In the genomic region with DNA sequence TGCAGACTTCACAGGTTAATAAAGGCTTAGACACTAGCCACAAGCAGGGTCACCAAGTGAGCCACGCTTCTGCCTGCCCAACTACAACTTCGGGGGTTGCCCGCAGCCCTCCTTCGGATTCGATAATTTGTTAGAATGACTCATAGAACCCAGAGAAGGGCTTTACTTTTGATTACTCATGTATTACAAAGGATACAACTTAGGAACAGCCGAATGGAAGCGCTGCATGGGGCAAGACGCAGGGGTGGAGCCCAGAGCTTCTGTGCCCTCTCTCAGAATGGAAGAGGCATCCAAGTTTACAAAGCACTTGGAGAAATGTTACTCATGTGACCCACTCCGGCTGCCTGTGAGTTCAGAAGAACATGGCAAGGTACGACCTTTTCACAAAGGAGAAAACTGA, we compare ENCODE assay signal across 13 cellular contexts. TPM values are rescaled to one million over a fixed set of nuclear protein-coding genes. Genes with fewer than 3 reads are reported as not detected.
DNase-seq lines count a peak whose midpoint lies in the region; ATAC-seq, FAIRE-seq and TF ChIP-seq lines count a peak whose summit lies in the region.
"Had no signal": no experiment of that assay in that cellular context is flagged by ENCODE, and none has a peak within 500 bp of the region (broad histone marks: within the 10 kb centered on the region; RNA-seq: fewer than 3 reads in every experiment).

No MANE protein-coding gene starts in this region.

- H3K4me3 ChIP-seq in HEK293 (ENCODE audit: low read depth, low read length), result no peak overlapping the region
- H3K4me3 ChIP-seq in astrocyte (ENCODE audit: insufficient read depth, low read depth, low read length), result peak overlapping the region; percentile 21
- H3K4me3 ChIP-seq in Caco-2 (ENCODE audit: low read depth, low read length), result no peak overlapping the region
- H3K4me3 ChIP-seq: skin epidermis had no signal

- H3K27me3 ChIP-seq in astrocyte (ENCODE audit: insufficient read depth, low read length) (peaks cover 10% of the 10 kb centered on the region), Caco-2 (replicated peaks; ENCODE audit: control insufficient read depth, insufficient read depth, low read length) (no peaks in the 10 kb centered on the region)

- peaks cover 2% of the 10 kb centered on the region for H3K36me3 Mint-ChIP-seq in astrocyte (ENCODE audit: low read depth, unreplicated experiment)
- peaks cover 4% of the 10 kb centered on the region for H3K36me3 Mint-ChIP-seq in Caco-2 (ENCODE audit: insufficient read depth, unreplicated experiment)

- H3K36me3 ChIP-seq in HEK293 (ENCODE audit: control insufficient read depth in 2 of 2, insufficient read depth in 1 of 2, low read length in 2 of 2), result no peaks in the 10 kb centered on the region
- no peaks in the 10 kb centered on the region for H3K36me3 ChIP-seq in astrocyte (ENCODE audit: insufficient read depth, low read length)
- H3K36me3 ChIP-seq in Caco-2 (ENCODE audit: control insufficient read depth, insufficient read depth, low read length), result no peaks in the 10 kb centered on the region

- no peak overlapping the region for H3K4me3 Mint-ChIP-seq in astrocyte (ENCODE audit: unreplicated experiment)
- no peak overlapping the region for H3K4me3 Mint-ChIP-seq in Caco-2 (ENCODE audit: unreplicated experiment)
- H3K4me3 Mint-ChIP-seq: activated CD8-positive, alpha-beta T cell treated with anti-CD3 and anti-CD28 coated beads for 36 hours; activated naive CD4-positive, alpha-beta T cell treated with anti-CD3 and anti-CD28 coated beads for 36 hours had no signal

- H3K9me3 Mint-ChIP-seq in astrocyte (ENCODE audit: unreplicated experiment) (no peaks in the 10 kb centered on the region), Caco-2 (ENCODE audit: unreplicated experiment) (no peaks in the 10 kb centered on the region)
- H3K9me3 Mint-ChIP-seq: activated CD8-positive, alpha-beta T cell treated with anti-CD3 and anti-CD28 coated beads for 36 hours; activated naive CD4-positive, alpha-beta T cell treated with anti-CD3 and anti-CD28 coated beads for 36 hours had no signal

- intact Hi-C loops in Caco-2 (cut with micrococcal nuclease; ENCODE audit: unreplicated experiment), result no loop called here

- H3K9ac ChIP-seq in astrocyte (ENCODE audit: low read length), result peak overlapping the region; percentile 43

- H3K4me1 ChIP-seq in HEK293 (ENCODE audit: control insufficient read depth, insufficient read depth, low read length) (no peaks in the 10 kb centered on the region), astrocyte (ENCODE audit: insufficient read depth, low read length) (peaks cover 21% of the 10 kb centered on the region), Caco-2 (peaks cover 10% of the 10 kb centered on the region)

- no peak for TF ChIP-seq CTCF in HEK293 (tag by site-specific recombination; IDR thresholded peaks at IDR 0.05)
- no peak for TF ChIP-seq CTCF in astrocyte (IDR thresholded peaks at IDR 0.05; ENCODE audit: insufficient read depth, low read depth, low read length)
- TF ChIP-seq CTCF in Caco-2 (IDR thresholded peaks at IDR 0.05; ENCODE audit: insufficient read depth in 1 of 2, low read depth in 1 of 2, low read length in 1 of 2, severe bottlenecking in 1 of 2, unreplicated experiment in 1 of 2), result no peak

- no TSS peak for BruUV-seq in Caco-2 (replicated peaks; lab: Mats Ljungman, UMichigan)

- peak overlapping the region; percentile 72 for H3K4me2 ChIP-seq in astrocyte (ENCODE audit: low read length)

- DNase-seq in A172 (ENCODE audit: low spot score) (peak; percentile 84), astrocyte (ENCODE audit: low read depth) (peak; percentile 66), glomerular visceral epithelial cell (ENCODE audit: extremely low spot score) (peak; percentile 41), NCI-H1092 (lab: John Stamatoyannopoulos, UW) (no peak), islet precursor cell (no peak), Caco-2 (no peak)
- DNase-seq: activated CD8-positive, alpha-beta T cell treated with anti-CD3 and anti-CD28 coated beads for 36 hours; activated naive CD4-positive, alpha-beta T cell treated with anti-CD3 and anti-CD28 coated beads for 36 hours; AML-193; T-helper 2 cell had no signal

- CTCF ChIA-PET in HEK293 (lab: Yijun Ruan, JAX) (interaction anchor here (0.8 to 4.2 kb wide), 6 partner anchors 9 to 1307 kb away, joined by 4 to 47 read pairs (median 18); partner anchors contain the start of gene CDH5), Caco-2 (lab: Charles Lee) (interaction anchor here (0.6 kb wide), 1 partner anchor 12 kb away, joined by 3 read pairs; no protein-coding TSS in a partner anchor)

- H3K27me3 Mint-ChIP-seq in astrocyte (ENCODE audit: low read depth, unreplicated experiment) (peaks cover 20% of the 10 kb centered on the region), Caco-2 (ENCODE audit: insufficient read depth, unreplicated experiment) (peaks cover 3% of the 10 kb centered on the region)

- H3K9me3 ChIP-seq in HEK293 (ENCODE audit: control insufficient read depth, insufficient read depth, low read depth, low read length) (no peaks in the 10 kb centered on the region), astrocyte (ENCODE audit: insufficient read depth, low read depth, low read length) (no peaks in the 10 kb centered on the region), Caco-2 (no peaks in the 10 kb centered on the region)

- H3K27ac Mint-ChIP-seq in astrocyte (ENCODE audit: unreplicated experiment) (no peak overlapping the region), Caco-2 (ENCODE audit: unreplicated experiment) (no peak overlapping the region)
- H3K27ac Mint-ChIP-seq: activated CD8-positive, alpha-beta T cell treated with anti-CD3 and anti-CD28 coated beads for 36 hours; activated naive CD4-positive, alpha-beta T cell treated with anti-CD3 and anti-CD28 coated beads for 36 hours had no signal

- no peaks in the 10 kb centered on the region for H3K79me2 ChIP-seq in astrocyte (ENCODE audit: insufficient read depth, low read length)

- H2AFZ ChIP-seq in astrocyte (ENCODE audit: low read depth, low read length), result peak overlapping the region; percentile 49

- H3K4me1 Mint-ChIP-seq in astrocyte (ENCODE audit: low read depth, unreplicated experiment), result peaks cover 8% of the 10 kb centered on the region
- H3K4me1 Mint-ChIP-seq in Caco-2 (ENCODE audit: low read depth, unreplicated experiment), result peaks cover under 1% of the 10 kb centered on the region

- H3K27ac ChIP-seq in HEK293 (ENCODE audit: extremely low read depth, low read depth, low read length), result no peak overlapping the region
- peak overlapping the region; percentile 44 for H3K27ac ChIP-seq in astrocyte (ENCODE audit: low read depth, low read length)

- no peak for ATAC-seq in HG03045 (IDR thresholded peaks at IDR 0.05; ENCODE audit: unreplicated experiment)
- ATAC-seq: activated CD8-positive, alpha-beta T cell treated with anti-CD3 and anti-CD28 coated beads for 36 hours had no signal

- no peak for FAIRE-seq in astrocyte (lab: Jason Lieb, UNC)

- H4K20me1 ChIP-seq in astrocyte (ENCODE audit: insufficient read depth, low read length), result no peaks in the 10 kb centered on the region

- POLR2A ChIA-PET in HEK293 (lab: Yijun Ruan, JAX), result no interaction called here
- POLR2A ChIA-PET in Caco-2 (lab: Charles Lee), result no interaction called here

TF ChIP-seq in HEK293, 187 proteins besides CTCF, POLR2A, EP300 and RAD21 (continues in another document):
- TF ChIP-seq ZNF510 (tag by site-specific recombination; IDR thresholded peaks at IDR 0.05; ENCODE audit: insufficient replicate concordance), result no peak
- TF ChIP-seq, protein P1, sequence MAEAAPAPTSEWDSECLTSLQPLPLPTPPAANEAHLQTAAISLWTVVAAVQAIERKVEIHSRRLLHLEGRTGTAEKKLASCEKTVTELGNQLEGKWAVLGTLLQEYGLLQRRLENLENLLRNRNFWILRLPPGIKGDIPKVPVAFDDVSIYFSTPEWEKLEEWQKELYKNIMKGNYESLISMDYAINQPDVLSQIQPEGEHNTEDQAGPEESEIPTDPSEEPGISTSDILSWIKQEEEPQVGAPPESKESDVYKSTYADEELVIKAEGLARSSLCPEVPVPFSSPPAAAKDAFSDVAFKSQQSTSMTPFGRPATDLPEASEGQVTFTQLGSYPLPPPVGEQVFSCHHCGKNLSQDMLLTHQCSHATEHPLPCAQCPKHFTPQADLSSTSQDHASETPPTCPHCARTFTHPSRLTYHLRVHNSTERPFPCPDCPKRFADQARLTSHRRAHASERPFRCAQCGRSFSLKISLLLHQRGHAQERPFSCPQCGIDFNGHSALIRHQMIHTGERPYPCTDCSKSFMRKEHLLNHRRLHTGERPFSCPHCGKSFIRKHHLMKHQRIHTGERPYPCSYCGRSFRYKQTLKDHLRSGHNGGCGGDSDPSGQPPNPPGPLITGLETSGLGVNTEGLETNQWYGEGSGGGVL (tag by site-specific recombination; IDR thresholded peaks at IDR 0.05), result no peak
- TF ChIP-seq ZNF701 (tag by site-specific recombination; IDR thresholded peaks at IDR 0.05), result no peak
- no peak for TF ChIP-seq REPIN1 (tag by site-specific recombination; IDR thresholded peaks at IDR 0.05; ENCODE audit: low read depth)
- no peak for TF ChIP-seq HOXC10 (CRISPR knock-in tag; IDR thresholded peaks at IDR 0.05)
- no peak for TF ChIP-seq ZNF132 (tag by site-specific recombination; IDR thresholded peaks at IDR 0.05; ENCODE audit: borderline replicate concordance)
- TF ChIP-seq KLF1 (tag by site-specific recombination; IDR thresholded peaks at IDR 0.05), result no peak
- no peak for TF ChIP-seq BCL6B (tag by site-specific recombination; IDR thresholded peaks at IDR 0.05)
- 0 out of 2 replicates have a peak, but pooled peaks have one; percentile 16 for TF ChIP-seq ZBTB17 (tag by site-specific recombination; IDR thresholded peaks at IDR 0.05)
- no peak for TF ChIP-seq ZNF626 (tag by site-specific recombination; IDR thresholded peaks at IDR 0.05)

RNA-seq across cellular contexts. Expression of gene CDH5, which starts 7.5 kb away (rescaled TPM):
- total RNA-seq in A172 (2014; rRNA removed; shearing (Covaris generic)), result 0.29 TPM in 1 of 2 replicates, not detected in the other
- total RNA-seq in astrocyte (0.30 TPM in 1 of 2 replicates, not detected in the other), Caco-2 (2022) (0.25 and 0.26 TPM in 2 replicates)
- total RNA-seq: activated CD8-positive, alpha-beta T cell treated with anti-CD3 and anti-CD28 coated beads for 36 hours; activated naive CD4-positive, alpha-beta T cell treated with anti-CD3 and anti-CD28 coated beads for 36 hours had no signal

Comparison
In these comparisons a context has a peak if more than half of its experiments do, and no peak if none do; other contexts are left out.
1. DNase-seq: peak in A172 (single experiment), astrocyte (single experiment) and glomerular visceral epithelial cell (single experiment); none in NCI-H1092 (single experiment), islet precursor cell (single experiment) and Caco-2 (0 of 2).